ENCODE assay signal across 8 cellular contexts in genomic region chr17:38286501-38287091, GRCh38. TPM values are rescaled to one million over a fixed set of nuclear protein-coding genes. Genes with fewer than 3 reads are reported as not detected.
DNase-seq lines count a peak whose midpoint lies in the region; ATAC-seq and TF ChIP-seq lines count a peak whose summit lies in the region.
"Not testable (repeated sequence)": the region's sequence is repeated elsewhere in the genome, so short reads cannot be mapped to it uniquely, and the experiment has no call there.

No MANE protein-coding gene starts in this region.

- H3K79me2 ChIP-seq in OCI-LY3 (ENCODE audit: low read length), result not testable (repeated sequence)

- H3K4me2 ChIP-seq in OCI-LY3 (ENCODE audit: low read length), result peak overlapping the region; percentile 60

- POLR2A ChIA-PET in activated CD4-positive, alpha-beta T cell treated with anti-CD3 and anti-CD28 coated beads, Interleukin-2, amount 10 ng/mL, durations not matched to agents 7 days and 5 days (lab: Charles Lee), result not testable (repeated sequence)

- not testable (repeated sequence) for H3K36me3 Mint-ChIP-seq in activated CD4-positive, alpha-beta T cell treated with anti-CD3 and anti-CD28 coated beads, Interleukin-2, amount 10 ng/mL, durations not matched to agents 7 days and 5 days (ENCODE audit: low read depth); central memory CD8-positive, alpha-beta T cell (ENCODE audit: insufficient read depth); osteocyte (ENCODE audit: unreplicated experiment)

- H3K27ac Mint-ChIP-seq in activated CD4-positive, alpha-beta T cell treated with anti-CD3 and anti-CD28 coated beads, Interleukin-2, amount 10 ng/mL, durations not matched to agents 7 days and 5 days, result peak overlapping the region; percentile 73
- H3K27ac Mint-ChIP-seq in central memory CD8-positive, alpha-beta T cell (ENCODE audit: low read depth), result not testable (repeated sequence)
- peak overlapping the region; percentile 79 for H3K27ac Mint-ChIP-seq in osteocyte (ENCODE audit: unreplicated experiment)

- ATAC-seq in HG03196 (IDR thresholded peaks at IDR 0.05; ENCODE audit: unreplicated experiment), result peak; percentile 55
- ATAC-seq in central memory CD8-positive, alpha-beta T cell (replicated peaks; ENCODE audit: extremely low read depth, poor library complexity, severe bottlenecking), result peak; percentile 49
- ATAC-seq in left ventricle myocardium superior, result peak; percentile 92
- ATAC-seq in upper lobe of right lung, result peak; percentile 93

- peak overlapping the region; percentile 74; the same call in 1 of the 2 replicates for H2AFZ ChIP-seq in OCI-LY3 (ENCODE audit: low read depth, low read length)

- H3K27me3 ChIP-seq in OCI-LY3 (ENCODE audit: low read depth, low read length); upper lobe of right lung: not testable (repeated sequence)

- not testable (repeated sequence) for H3K27me3 Mint-ChIP-seq in activated CD4-positive, alpha-beta T cell treated with anti-CD3 and anti-CD28 coated beads, Interleukin-2, amount 10 ng/mL, durations not matched to agents 7 days and 5 days; central memory CD8-positive, alpha-beta T cell; osteocyte (ENCODE audit: unreplicated experiment)

- H3K9me3 ChIP-seq in OCI-LY3 (ENCODE audit: insufficient read depth, low read length); upper lobe of right lung: not testable (repeated sequence)

- peak overlapping the region; percentile 4 for H3K4me3 Mint-ChIP-seq in activated CD4-positive, alpha-beta T cell treated with anti-CD3 and anti-CD28 coated beads, Interleukin-2, amount 10 ng/mL, durations not matched to agents 7 days and 5 days
- H3K4me3 Mint-ChIP-seq in central memory CD8-positive, alpha-beta T cell; osteocyte (ENCODE audit: unreplicated experiment): not testable (repeated sequence)

- not testable (repeated sequence) for H3K27ac ChIP-seq in OCI-LY3 (ENCODE audit: low read length); upper lobe of right lung

- intact Hi-C loops in left ventricle myocardium superior (cut with micrococcal nuclease); upper lobe of right lung (cut with DNase I): not testable (repeated sequence)

- H3K9me3 Mint-ChIP-seq in activated CD4-positive, alpha-beta T cell treated with anti-CD3 and anti-CD28 coated beads, Interleukin-2, amount 10 ng/mL, durations not matched to agents 7 days and 5 days; central memory CD8-positive, alpha-beta T cell; osteocyte (ENCODE audit: unreplicated experiment): not testable (repeated sequence)

- H3K36me3 ChIP-seq in OCI-LY3 (replicated peaks; ENCODE audit: low read depth, low read length); upper lobe of right lung: not testable (repeated sequence)

- not testable (repeated sequence) for H4K20me1 ChIP-seq in OCI-LY3 (ENCODE audit: insufficient read depth, low read length)

- H3K4me1 Mint-ChIP-seq in activated CD4-positive, alpha-beta T cell treated with anti-CD3 and anti-CD28 coated beads, Interleukin-2, amount 10 ng/mL, durations not matched to agents 7 days and 5 days, result peaks cover 11% of the 10 kb centered on the region
- not testable (repeated sequence) for H3K4me1 Mint-ChIP-seq in central memory CD8-positive, alpha-beta T cell; osteocyte (ENCODE audit: unreplicated experiment)

- H3K9ac ChIP-seq in OCI-LY3 (ENCODE audit: low read length), result not testable (repeated sequence)

- DNase-seq in GDM1 (lab: John Stamatoyannopoulos, UW) (peak; percentile 16), left ventricle myocardium superior (peak; percentile 53), upper lobe of right lung (peak; percentile 57)
- peak; percentile 14 for DNase-seq in activated CD4-positive, alpha-beta T cell treated with anti-CD3 and anti-CD28 coated beads, Interleukin-2, amount 10 ng/mL, durations not matched to agents 7 days and 5 days
- DNase-seq in central memory CD8-positive, alpha-beta T cell (ENCODE audit: low spot score in 2 of 2); osteocyte (ENCODE audit: extremely low spot score, unreplicated experiment): not testable (repeated sequence)

- TF ChIP-seq CTCF in OCI-LY3 (IDR thresholded peaks at IDR 0.05; ENCODE audit: low read depth, low read length); osteocyte (IDR thresholded peaks at IDR 0.05); upper lobe of right lung (IDR thresholded peaks at IDR 0.05): not testable (repeated sequence)

- CTCF ChIA-PET in activated CD4-positive, alpha-beta T cell treated with anti-CD3 and anti-CD28 coated beads, Interleukin-2, amount 10 ng/mL, durations not matched to agents 7 days and 5 days (lab: Charles Lee), result not testable (repeated sequence)

- peak overlapping the region; percentile 56 for H3K4me3 ChIP-seq in OCI-LY3 (ENCODE audit: low read length)
- not testable (repeated sequence) for H3K4me3 ChIP-seq in upper lobe of right lung

- not testable (repeated sequence) for H3K4me1 ChIP-seq in OCI-LY3 (ENCODE audit: low read length); upper lobe of right lung

RNA-seq across cellular contexts. Expression of gene MRPL45, which starts 10.4 kb away (rescaled TPM):
- 10 to 100 TPM; 28.4 to 30.6 TPM for total RNA-seq in activated CD4-positive, alpha-beta T cell treated with anti-CD3 and anti-CD28 coated beads, Interleukin-2, amount 10 ng/mL, durations not matched to agents 7 days and 5 days
- 39.5 TPM for total RNA-seq in left ventricle myocardium superior
- 38.2 and 40.2 TPM in 2 replicates for total RNA-seq in osteocyte
- total RNA-seq in upper lobe of right lung, result 25.7 TPM

RNA-seq across cellular contexts. Expression of gene GPR179, which starts 57.2 kb away (rescaled TPM):
- total RNA-seq in activated CD4-positive, alpha-beta T cell treated with anti-CD3 and anti-CD28 coated beads, Interleukin-2, amount 10 ng/mL, durations not matched to agents 7 days and 5 days, result not detected
- total RNA-seq in left ventricle myocardium superior (not detected), osteocyte (0.13 TPM in 1 of 2 replicates, not detected in the other), upper lobe of right lung (0.35 TPM)
